Comparison of ENCODE assay signal across 31 cellular contexts in genomic region chr3:184629555-184630160, GRCh38.
DNase-seq lines count a peak whose midpoint lies in the region; ATAC-seq and TF ChIP-seq lines count a peak whose summit lies in the region.
"Had no signal": no experiment of that assay in that cellular context is flagged by ENCODE, and none has a peak within 500 bp of the region (broad histone marks: within the 10 kb centered on the region; RNA-seq: fewer than 3 reads in every experiment).

No MANE protein-coding gene starts in this region.

- peaks cover 46% of the 10 kb centered on the region for H3K4me1 ChIP-seq in neural progenitor cell
- H3K4me1 ChIP-seq: body of pancreas, esophagus muscularis mucosa, lower lobe of right lung, Peyer's patch, uterus had no signal

- H2AFZ ChIP-seq in neural progenitor cell (replicated peaks): peak overlapping the region; percentile 81

- ATAC-seq in GM18868 (IDR thresholded peaks at IDR 0.05; ENCODE audit: unreplicated experiment): no peak
- ATAC-seq in SK-N-SH treated with all-trans-retinoic acid at 6 μM for 48 hours: no peak
- no peak for ATAC-seq in stimulated activated naive B cell treated with anti-CD40 and anti-IgM and Interleukin-4, amounts not matched to agents 10 μg/mL and 1 μg/mL and 100 μg/mL, for 72 hours (replicated peaks)
- ATAC-seq: activated T-cell treated with anti-CD3 and anti-CD28 coated beads, Interleukin-2, amount 50 U/mL, for 4 hours; body of pancreas; effector memory CD8-positive, alpha-beta T cell; lower lobe of right lung; T-helper 17 cell had no signal

- H3K4me2 ChIP-seq in neural progenitor cell: peak overlapping the region; percentile 28
- H3K4me2 ChIP-seq: smooth muscle cell had no signal

- peaks cover 46% of the 10 kb centered on the region for H3F3A ChIP-seq in neural progenitor cell (ENCODE audit: low read depth)

- TF ChIP-seq CTCF in glutamatergic neuron (IDR thresholded peaks at IDR 0.05; ENCODE audit: partially characterized antibody, unreplicated experiment) (no peak), neural progenitor cell (IDR thresholded peaks at IDR 0.05) (peak; percentile 15)

- H3K27me3 Mint-ChIP-seq in glutamatergic neuron (ENCODE audit: unreplicated experiment) (peaks cover 6% of the 10 kb centered on the region), neural progenitor cell (ENCODE audit: insufficient read depth, low read depth) (peaks cover 17% of the 10 kb centered on the region)
- peaks cover 9 to 15% of the 10 kb centered on the region in 2 donors for H3K27me3 Mint-ChIP-seq in stimulated activated naive B cell treated with anti-CD40 and anti-IgM and Interleukin-4, amounts not matched to agents 10 μg/mL and 1 μg/mL and 100 μg/mL, for 72 hours

- H3K4me1 Mint-ChIP-seq in glutamatergic neuron (ENCODE audit: low read depth, unreplicated experiment) (peaks cover 23% of the 10 kb centered on the region), neural progenitor cell (peaks cover 65% of the 10 kb centered on the region)
- H3K4me1 Mint-ChIP-seq in stimulated activated naive B cell treated with anti-CD40 and anti-IgM and Interleukin-4, amounts not matched to agents 10 μg/mL and 1 μg/mL and 100 μg/mL, for 72 hours: peaks cover 0 to 3% of the 10 kb centered on the region in 2 donors
- H3K4me1 Mint-ChIP-seq: B cell had no signal

- H3K27ac Mint-ChIP-seq in glutamatergic neuron (ENCODE audit: unreplicated experiment) (no peak overlapping the region), neural progenitor cell (peak overlapping the region; percentile 91)
- no peak overlapping the region for H3K27ac Mint-ChIP-seq in stimulated activated naive B cell treated with anti-CD40 and anti-IgM and Interleukin-4, amounts not matched to agents 10 μg/mL and 1 μg/mL and 100 μg/mL, for 72 hours
- H3K27ac Mint-ChIP-seq: B cell; effector memory CD8-positive, alpha-beta T cell; T-helper 17 cell had no signal

- no peak overlapping the region for H3K4me3 Mint-ChIP-seq in glutamatergic neuron (ENCODE audit: unreplicated experiment)
- H3K4me3 Mint-ChIP-seq in neural progenitor cell: no peak overlapping the region
- no peak overlapping the region for H3K4me3 Mint-ChIP-seq in stimulated activated naive B cell treated with anti-CD40 and anti-IgM and Interleukin-4, amounts not matched to agents 10 μg/mL and 1 μg/mL and 100 μg/mL, for 72 hours
- H3K4me3 Mint-ChIP-seq: activated T-cell treated with anti-CD3 and anti-CD28 coated beads, Interleukin-2, amount 50 U/mL, for 4 hours; B cell; effector memory CD8-positive, alpha-beta T cell; T-helper 17 cell had no signal

- H3K79me2 ChIP-seq in neural progenitor cell (ENCODE audit: low read depth): no peaks in the 10 kb centered on the region

- DNase-seq in ELF-1 (ENCODE audit: low read depth, low spot score) (peak; percentile 75), NCI-H82 (lab: John Stamatoyannopoulos, UW) (peak; percentile 96), glutamatergic neuron (peak; percentile 37), neural progenitor cell (ENCODE audit: low spot score) (peak; percentile 77), UCSD-AML1 (lab: John Stamatoyannopoulos, UW; ENCODE audit: unreplicated experiment) (no peak)
- no peak for DNase-seq in stimulated activated naive B cell treated with anti-CD40 and anti-IgM and Interleukin-4, amounts not matched to agents 10 μg/mL and 1 μg/mL and 100 μg/mL, for 72 hours
- DNase-seq: activated CD4-positive, alpha-beta T cell treated with anti-CD3 and anti-CD28 coated beads for 48 hours; activated T-cell treated with anti-CD3 and anti-CD28 coated beads, Interleukin-2, amount 50 U/mL, for 4 hours; body of pancreas; effector memory CD8-positive, alpha-beta T cell; foreskin melanocyte; hippocampal formation; islet precursor cell; lower lobe of right lung; NCI-H1092; NCI-H2029; NCI-H446; NK-92 treated with Interleukin-12 subunit alpha and Interleukin-12 subunit beta, amount 100 ng/mL, for 24 hours; nucleus accumbens; Peyer's patch; SJCRH30; stimulated activated CD4-positive, alpha-beta T cell treated with anti-CD3 and anti-CD28 coated beads, Interleukin-4, amount 100 ng/mL, for 1 hour; stimulated activated naive CD4-positive, alpha-beta T cell; T-helper 17 cell; testis; uterus had no signal

- H3K27ac ChIP-seq in neural progenitor cell: no peak overlapping the region
- H3K27ac ChIP-seq: body of pancreas, esophagus muscularis mucosa, lower lobe of right lung, Peyer's patch, SJCRH30, testis, uterus had no signal

- H3K36me3 Mint-ChIP-seq in glutamatergic neuron (ENCODE audit: unreplicated experiment): no peaks in the 10 kb centered on the region
- no peaks in the 10 kb centered on the region for H3K36me3 Mint-ChIP-seq in neural progenitor cell
- H3K36me3 Mint-ChIP-seq in stimulated activated naive B cell treated with anti-CD40 and anti-IgM and Interleukin-4, amounts not matched to agents 10 μg/mL and 1 μg/mL and 100 μg/mL, for 72 hours: no peaks in the 10 kb centered on the region

- no peaks in the 10 kb centered on the region for H4K20me1 ChIP-seq in neural progenitor cell (ENCODE audit: low read depth)

- H3K9ac ChIP-seq in neural progenitor cell: peak overlapping the region; percentile 16

- peaks cover 6% of the 10 kb centered on the region for H3K9me3 Mint-ChIP-seq in glutamatergic neuron (ENCODE audit: unreplicated experiment)
- H3K9me3 Mint-ChIP-seq in neural progenitor cell: no peaks in the 10 kb centered on the region
- H3K9me3 Mint-ChIP-seq in stimulated activated naive B cell treated with anti-CD40 and anti-IgM and Interleukin-4, amounts not matched to agents 10 μg/mL and 1 μg/mL and 100 μg/mL, for 72 hours: no peaks in the 10 kb centered on the region
- H3K9me3 Mint-ChIP-seq: activated T-cell treated with anti-CD3 and anti-CD28 coated beads, Interleukin-2, amount 50 U/mL, for 4 hours; effector memory CD8-positive, alpha-beta T cell had no signal

- no peaks in the 10 kb centered on the region for H3K27me3 ChIP-seq in neural progenitor cell
- H3K27me3 ChIP-seq: body of pancreas, Peyer's patch, SJCRH30, testis, uterus had no signal

- no peaks in the 10 kb centered on the region for H3K9me3 ChIP-seq in neural progenitor cell (ENCODE audit: low read depth)
- H3K9me3 ChIP-seq: body of pancreas, esophagus muscularis mucosa, lower lobe of right lung, Peyer's patch, SJCRH30, testis, uterus had no signal

- no peak overlapping the region for H3K4me3 ChIP-seq in neural progenitor cell
- H3K4me3 ChIP-seq: body of pancreas, esophagus muscularis mucosa, lower lobe of right lung, Peyer's patch, SJCRH30, smooth muscle cell, testis, uterus had no signal

- H3K36me3 ChIP-seq in neural progenitor cell: no peaks in the 10 kb centered on the region
- H3K36me3 ChIP-seq: esophagus muscularis mucosa, lower lobe of right lung, Peyer's patch, SJCRH30, uterus had no signal

TF ChIP-seq in SK-N-SH treated with all-trans-retinoic acid at 6 μM for 48 hours, 23 proteins besides CTCF, POLR2A, EP300 and RAD21 (continues in another document):
- TF ChIP-seq PATZ1 (CRISPR knock-in tag; IDR thresholded peaks at IDR 0.05; ENCODE audit: borderline replicate concordance) (no peak), GLIS3 (CRISPR knock-in tag; IDR thresholded peaks at IDR 0.05) (no peak), ISL1 (CRISPR knock-in tag; IDR thresholded peaks at IDR 0.05) (no peak), ZNF565 (CRISPR knock-in tag; conservative IDR thresholded peaks at IDR 0.05; ENCODE audit: low read depth) (no peak), CREB5 (CRISPR knock-in tag; IDR thresholded peaks at IDR 0.05; ENCODE audit: low read depth) (no peak), OSR1 (CRISPR knock-in tag; IDR thresholded peaks at IDR 0.05) (no peak), POU6F1 (CRISPR knock-in tag; IDR thresholded peaks at IDR 0.05; ENCODE audit: borderline replicate concordance, low read depth) (no peak), BACH2 (CRISPR knock-in tag; IDR thresholded peaks at IDR 0.05; ENCODE audit: borderline replicate concordance) (no peak), SNAI2 (CRISPR knock-in tag; IDR thresholded peaks at IDR 0.05) (no peak), ARNTL (CRISPR knock-in tag; IDR thresholded peaks at IDR 0.05; ENCODE audit: borderline replicate concordance, low read depth) (no peak)

Comparison
In these comparisons a context has a peak if more than half of its experiments do, and no peak if none do; other contexts are left out.
1. DNase-seq: peak in ELF-1 (single experiment), NCI-H82 (single experiment), glutamatergic neuron (single experiment) and neural progenitor cell (single experiment); none in UCSD-AML1 (single experiment) and stimulated activated naive B cell treated with anti-CD40 and anti-IgM and Interleukin-4, amounts not matched to agents 10 μg/mL and 1 μg/mL and 100 μg/mL, for 72 hours (single experiment).